In the genomic region with DNA sequence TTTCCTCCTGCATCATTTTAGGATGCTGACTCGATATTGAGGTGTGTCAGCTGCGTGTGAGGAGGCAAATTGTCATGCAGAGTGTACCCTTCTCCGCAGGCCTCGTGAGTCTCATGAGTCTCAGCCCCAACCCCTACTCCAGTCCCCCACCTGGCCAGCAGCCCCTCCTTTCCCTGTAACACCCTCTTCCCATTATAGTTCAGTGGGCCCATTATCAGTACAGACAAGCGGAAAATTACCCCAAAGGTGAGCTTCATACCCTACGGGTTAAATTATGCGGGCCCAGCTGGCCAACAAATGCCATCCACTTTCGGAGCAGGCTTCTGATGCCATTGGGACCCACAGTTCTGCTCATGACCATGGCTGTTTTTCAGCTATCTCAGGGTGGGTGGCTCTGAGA, we compare ENCODE assay signal across 1 cellular context.
TF ChIP-seq lines count a peak whose summit lies in the region.

No MANE protein-coding gene starts in this region.

TF ChIP-seq in K562, 482 proteins besides CTCF, POLR2A, EP300 and RAD21 (continued from another document):
- TF ChIP-seq, protein P1, sequence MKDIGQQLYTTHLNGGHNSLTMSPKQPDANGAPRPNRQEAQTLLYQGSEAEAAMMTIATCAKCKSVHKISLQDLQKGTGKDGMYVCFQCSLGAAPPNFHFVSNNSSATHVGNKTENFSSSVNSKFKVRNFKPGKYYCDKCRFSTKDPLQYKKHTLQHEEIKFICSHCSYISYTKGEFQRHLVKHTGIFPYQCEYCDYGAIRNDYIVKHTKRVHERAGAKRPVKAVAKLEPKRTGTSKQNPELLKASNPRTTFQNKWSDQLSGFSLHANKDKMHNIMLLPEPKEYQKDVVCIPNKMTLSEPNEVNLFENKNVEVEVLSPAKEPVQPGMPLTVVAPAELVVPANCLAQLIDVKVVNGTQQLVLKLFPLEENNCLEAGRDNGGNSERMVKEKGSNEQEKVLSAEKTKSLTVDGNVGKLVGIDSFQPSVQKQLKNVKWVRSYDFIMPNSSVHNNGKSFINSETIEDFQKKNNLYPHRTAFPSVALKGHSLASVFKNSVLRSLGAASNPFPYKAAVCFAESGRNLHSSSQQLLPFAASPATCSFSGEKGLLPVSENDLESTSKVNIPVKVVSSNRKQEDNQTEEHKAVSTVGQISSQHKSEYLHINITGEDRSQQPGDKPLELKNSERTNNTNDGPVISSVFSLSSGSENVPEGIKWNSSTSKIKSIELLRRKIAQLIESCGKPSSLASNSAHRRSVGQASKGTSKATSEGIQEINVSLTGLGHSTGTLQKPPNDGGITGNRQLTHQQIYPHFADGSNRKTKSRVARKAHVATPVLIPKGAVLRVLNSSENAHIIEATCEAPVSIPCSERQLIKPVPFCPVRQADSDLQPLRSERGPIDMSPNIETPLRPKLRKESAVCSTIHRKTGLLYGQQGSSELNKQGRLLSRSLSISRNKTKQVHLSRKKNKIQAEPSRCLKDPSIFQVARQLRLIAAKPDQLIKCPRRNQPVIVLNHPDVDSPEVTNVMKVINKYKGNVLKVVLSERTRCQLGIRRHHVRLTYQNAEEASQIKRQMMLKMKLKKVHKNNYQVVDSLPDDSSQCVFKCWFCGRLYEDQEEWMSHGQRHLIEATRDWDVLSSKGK (CRISPR knock-in tag; IDR thresholded peaks at IDR 0.05), result no peak
- TF ChIP-seq ZNF695 (CRISPR knock-in tag; IDR thresholded peaks at IDR 0.05) (no peak), RCOR1 (IDR thresholded peaks at IDR 0.05; ENCODE audit: borderline replicate concordance in 1 of 2, low read depth in 2 of 2, low read length in 2 of 2) (no peak), ZEB2 (IDR thresholded peaks at IDR 0.05) (no peak), BHLHE40 (IDR thresholded peaks at IDR 0.05; ENCODE audit: low read length) (no peak), NCOA1 (IDR thresholded peaks at IDR 0.05; ENCODE audit: low read depth) (no peak)
- TF ChIP-seq, protein P2, sequence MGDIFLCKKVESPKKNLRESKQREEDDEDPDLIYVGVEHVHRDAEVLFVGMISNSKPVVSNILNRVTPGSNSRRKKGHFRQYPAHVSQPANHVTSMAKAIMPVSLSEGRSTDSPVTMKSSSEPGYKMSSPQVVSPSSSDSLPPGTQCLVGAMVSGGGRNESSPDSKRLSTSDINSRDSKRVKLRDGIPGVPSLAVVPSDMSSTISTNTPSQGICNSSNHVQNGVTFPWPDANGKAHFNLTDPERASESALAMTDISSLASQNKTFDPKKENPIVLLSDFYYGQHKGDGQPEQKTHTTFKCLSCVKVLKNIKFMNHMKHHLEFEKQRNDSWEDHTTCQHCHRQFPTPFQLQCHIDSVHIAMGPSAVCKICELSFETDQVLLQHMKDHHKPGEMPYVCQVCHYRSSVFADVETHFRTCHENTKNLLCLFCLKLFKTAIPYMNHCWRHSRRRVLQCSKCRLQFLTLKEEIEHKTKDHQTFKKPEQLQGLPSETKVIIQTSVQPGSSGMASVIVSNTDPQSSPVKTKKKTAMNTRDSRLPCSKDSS (IDR thresholded peaks at IDR 0.05; ENCODE audit: low read depth, partially characterized antibody), result no peak
